1 cellular context compared by ENCODE assay signal in the genomic region with DNA sequence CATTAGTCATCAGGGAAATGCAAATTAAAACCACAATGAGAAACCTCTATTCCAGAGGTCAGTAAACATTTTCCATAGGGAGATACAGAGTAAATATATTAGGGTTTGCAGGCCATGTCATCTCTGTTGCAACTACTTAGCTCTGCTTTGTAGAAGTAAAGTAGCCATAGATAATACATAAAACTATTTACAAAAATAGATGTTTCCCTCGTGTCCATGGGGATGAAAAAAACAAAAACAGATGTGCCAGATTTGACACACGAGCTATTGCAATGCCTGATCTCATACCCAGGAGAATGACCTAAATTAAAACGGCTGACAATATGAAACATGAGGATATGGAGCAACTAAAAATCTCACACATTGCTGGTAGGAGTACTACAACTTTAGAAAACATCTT.
TF ChIP-seq lines count a peak whose summit lies in the region.

No MANE protein-coding gene starts in this region.

TF ChIP-seq in K562, 482 proteins besides CTCF, POLR2A, EP300 and RAD21:
- TF ChIP-seq ZNF445 (CRISPR knock-in tag; IDR thresholded peaks at IDR 0.05; ENCODE audit: low read depth) (no peak), ZSCAN32 (CRISPR knock-in tag; IDR thresholded peaks at IDR 0.05) (no peak), SIN3A (IDR thresholded peaks at IDR 0.05; ENCODE audit: borderline replicate concordance in 2 of 2, control insufficient read depth in 1 of 2, low read depth in 2 of 2, low read length in 2 of 2) (no peak), ZKSCAN8 (CRISPR knock-in tag; IDR thresholded peaks at IDR 0.05) (no peak), SPI1 (IDR thresholded peaks at IDR 0.05; ENCODE audit: borderline replicate concordance, low read depth, low read length) (no peak), SAFB2 (IDR thresholded peaks at IDR 0.05; ENCODE audit: borderline replicate concordance, low read depth, low read length, severe bottlenecking) (no peak), ZNF146 (CRISPR knock-in tag; IDR thresholded peaks at IDR 0.05; ENCODE audit: unreplicated experiment) (no peak), ZNF197 (CRISPR knock-in tag; IDR thresholded peaks at IDR 0.05; ENCODE audit: low read depth) (no peak), RB1 (IDR thresholded peaks at IDR 0.05; ENCODE audit: low read depth) (no peak)
